ENCODE assay signal across 25 cellular contexts in genomic region chr7:132355048-132355447, GRCh38.
DNase-seq lines count a peak whose midpoint lies in the region; ATAC-seq, FAIRE-seq and TF ChIP-seq lines count a peak whose summit lies in the region.
"Had no signal": no experiment of that assay in that cellular context is flagged by ENCODE, and none has a peak within 500 bp of the region (broad histone marks: within the 10 kb centered on the region; RNA-seq: fewer than 3 reads in every experiment).

No MANE protein-coding gene starts in this region.

- peak in 1 of 2 experiments; percentile 16; a peak in 1 of 4 replicates for TF ChIP-seq EP300 in SK-N-SH (IDR thresholded peaks at IDR 0.05; ENCODE audit: borderline replicate concordance in 1 of 2, low read depth in 1 of 2, low read length in 1 of 2)

- no peaks in the 10 kb centered on the region for H3K36me3 ChIP-seq in BLaER1 treated with 17β-estradiol and CSF1 and Interleukin-3, amounts not matched to agents 10 nM and 100 nM
- H3K36me3 ChIP-seq in SK-N-SH (replicated peaks in 1 of 2; ENCODE audit: control insufficient read depth in 1 of 2, insufficient read depth in 2 of 2, low read length in 1 of 2): no peaks in the 10 kb centered on the region
- no peaks in the 10 kb centered on the region for H3K36me3 ChIP-seq in adipocyte (ENCODE audit: control insufficient read depth, insufficient read depth, low read length, severe bottlenecking)
- H3K36me3 ChIP-seq in endothelial cell of umbilical vein (ENCODE audit: control insufficient read depth in 2 of 2, extremely low read depth in 1 of 2, insufficient read depth in 2 of 2, low read length in 2 of 2): no peaks in the 10 kb centered on the region
- H3K36me3 ChIP-seq: BE2C had no signal

- H3K9me3 ChIP-seq in BLaER1 treated with 17β-estradiol and CSF1 and Interleukin-3, amounts not matched to agents 10 nM and 100 nM (replicated peaks in 1 of 11): no peaks in the 10 kb centered on the region
- H3K9me3 ChIP-seq in SK-N-SH: no peaks in the 10 kb centered on the region
- H3K9me3 ChIP-seq in adipocyte (ENCODE audit: control insufficient read depth, low read length): no peaks in the 10 kb centered on the region
- H3K9me3 ChIP-seq in endothelial cell of umbilical vein (replicated peaks; ENCODE audit: control insufficient read depth, insufficient read depth, low read length): no peaks in the 10 kb centered on the region
- H3K9me3 ChIP-seq: BE2C, Caco-2 had no signal

- H3K9ac ChIP-seq in BLaER1 treated with 17β-estradiol and CSF1 and Interleukin-3, amounts not matched to agents 10 nM and 100 nM: peak overlapping the region in 8 of 11 experiments; percentile 4 to 55 (median 40); a peak in 11 of 22 replicates
- H3K9ac ChIP-seq in SK-N-SH (no peak overlapping the region), adipocyte (ENCODE audit: low read length) (peak overlapping the region; percentile 1), endothelial cell of umbilical vein (replicated peaks; ENCODE audit: extremely low read depth, insufficient read depth, low read length) (no peak overlapping the region)

- no peak for ATAC-seq in activated T-cell treated with anti-CD3 and anti-CD28 coated beads, Interleukin-2, amount 50 U/mL, for 4 hours
- ATAC-seq: A549; CD8-positive, alpha-beta T cell; GM12878; GM23338; HCT116 had no signal

- peak overlapping the region in 2 of 10 experiments; percentile 6 to 33; a peak in 3 of 20 replicates for H3K4me3 ChIP-seq in BLaER1 treated with 17β-estradiol and CSF1 and Interleukin-3, amounts not matched to agents 10 nM and 100 nM
- no peak overlapping the region for H3K4me3 ChIP-seq in SK-N-SH (ENCODE audit: low read depth in 2 of 2, low read length in 1 of 2)
- no peak overlapping the region for H3K4me3 ChIP-seq in adipocyte (ENCODE audit: low read length)
- H3K4me3 ChIP-seq in endothelial cell of umbilical vein (replicated peaks in 1 of 3; ENCODE audit: insufficient read depth in 1 of 3, low read depth in 1 of 3, low read length in 3 of 3): no peak overlapping the region
- H3K4me3 ChIP-seq: A549, GM12878, GM23338 had no signal

- H3K27me3 ChIP-seq in BLaER1 treated with 17β-estradiol and CSF1 and Interleukin-3, amounts not matched to agents 10 nM and 100 nM: no peaks in the 10 kb centered on the region
- H3K27me3 ChIP-seq in SK-N-SH (ENCODE audit: insufficient read depth) (no peaks in the 10 kb centered on the region), adipocyte (replicated peaks; ENCODE audit: control insufficient read depth, insufficient read depth, low read length) (no peaks in the 10 kb centered on the region), endothelial cell of umbilical vein (ENCODE audit: control insufficient read depth in 2 of 2, insufficient read depth in 2 of 2, low read length in 2 of 2) (no peaks in the 10 kb centered on the region)
- H3K27me3 ChIP-seq: BE2C had no signal

- DNase-seq in SK-N-SH (peak; percentile 46), adipocyte (ENCODE audit: low read depth) (no peak), endothelial cell of umbilical vein (ENCODE audit: low read depth, low spot score) (no peak), DMS53 treated with DMSO at 0.1 percent for 48 hours (lab: John Stamatoyannopoulos, UW; ENCODE audit: unreplicated experiment) (no peak), GM20000 (ENCODE audit: low spot score) (no peak), dedifferentiated amniotic fluid mesenchymal stem cell (ENCODE audit: extremely low spot score) (no peak)
- no peak for DNase-seq in activated T-cell treated with anti-CD3 and anti-CD28 coated beads, Interleukin-2, amount 50 U/mL, for 4 hours
- DNase-seq: 8988T; ACHN; AML-193; BE2C; Caco-2; CD4-positive, CD25-positive, alpha-beta regulatory T cell; CD8-positive, alpha-beta T cell; DMS153; DMS79; EL; H9 had no signal

- no TSS peak for BruUV-seq in endothelial cell of umbilical vein (replicated peaks; lab: Mats Ljungman, UMichigan)

- intact Hi-C loops in endothelial cell of umbilical vein (cut with micrococcal nuclease): no loop called here

- 14% methylated on average over 5 of the region's 5 CpGs for WGBS in SK-N-SH (ENCODE audit: low lambda C conversion rate)

- no peaks in the 10 kb centered on the region for H3F3A ChIP-seq in SK-N-SH (replicated peaks; ENCODE audit: insufficient read depth)

- no peak for TF ChIP-seq POLR2A in endothelial cell of umbilical vein (IDR thresholded peaks at IDR 0.05; ENCODE audit: low read depth, low read length)

- peak; percentile 53 for FAIRE-seq in endothelial cell of umbilical vein (lab: Jason Lieb, UNC)
- FAIRE-seq: A549, GM12878, GM19239 had no signal

- H3K4me3 Mint-ChIP-seq in activated T-cell treated with anti-CD3 and anti-CD28 coated beads, Interleukin-2, amount 50 U/mL, for 4 hours: no peak overlapping the region
- H3K4me3 Mint-ChIP-seq: CD4-positive, CD25-positive, alpha-beta regulatory T cell; CD8-positive, alpha-beta T cell; GM23338; H9 had no signal

- no peak overlapping the region for H2AFZ ChIP-seq in SK-N-SH (ENCODE audit: low read depth)
- no peak overlapping the region for H2AFZ ChIP-seq in endothelial cell of umbilical vein (ENCODE audit: low read depth, low read length)
- H2AFZ ChIP-seq: GM23338 had no signal

- no peaks in the 10 kb centered on the region for H3K9me3 Mint-ChIP-seq in activated T-cell treated with anti-CD3 and anti-CD28 coated beads, Interleukin-2, amount 50 U/mL, for 4 hours
- H3K9me3 Mint-ChIP-seq: CD8-positive, alpha-beta T cell had no signal

- peak overlapping the region in 9 of 11 experiments; percentile 47 to 76 (median 59); a peak in 18 of 22 replicates for H3K27ac ChIP-seq in BLaER1 treated with 17β-estradiol and CSF1 and Interleukin-3, amounts not matched to agents 10 nM and 100 nM
- peak overlapping the region; percentile 11 to 67; a peak in 3 of 4 replicates for H3K27ac ChIP-seq in SK-N-SH (ENCODE audit: low read depth in 2 of 2, low read length in 1 of 2)
- no peak overlapping the region for H3K27ac ChIP-seq in endothelial cell of umbilical vein (ENCODE audit: insufficient read depth, low read depth, low read length)
- H3K27ac ChIP-seq: A549, C4-2B had no signal

- peaks cover 12 to 45% (median 29%) of the 10 kb centered on the region in 10 experiments for H3K4me1 ChIP-seq in BLaER1 treated with 17β-estradiol and CSF1 and Interleukin-3, amounts not matched to agents 10 nM and 100 nM
- peaks cover 10 to 38% of the 10 kb centered on the region in 2 experiments; a peak in 3 of 4 replicates for H3K4me1 ChIP-seq in SK-N-SH (ENCODE audit: control insufficient read depth in 1 of 2, insufficient read depth in 2 of 2, low read depth in 1 of 2, low read length in 1 of 2)
- H3K4me1 ChIP-seq in adipocyte (ENCODE audit: control insufficient read depth, insufficient read depth, low read length): peaks cover 57% of the 10 kb centered on the region
- H3K4me1 ChIP-seq in endothelial cell of umbilical vein (ENCODE audit: control insufficient read depth, extremely low read depth, insufficient read depth, low read length): peaks cover 12% of the 10 kb centered on the region
- H3K4me1 ChIP-seq: A549, Caco-2 had no signal

- no peaks in the 10 kb centered on the region for H3K4me1 Mint-ChIP-seq in activated T-cell treated with anti-CD3 and anti-CD28 coated beads, Interleukin-2, amount 50 U/mL, for 4 hours (ENCODE audit: low read depth)
- H3K4me1 Mint-ChIP-seq: CD4-positive, CD25-positive, alpha-beta regulatory T cell had no signal

- no peaks in the 10 kb centered on the region for H3K9me1 ChIP-seq in endothelial cell of umbilical vein (replicated peaks; ENCODE audit: control insufficient read depth, extremely low read depth, insufficient read depth, low read length)

- no peaks in the 10 kb centered on the region for H3K9me2 ChIP-seq in SK-N-SH

- H3K27me3 Mint-ChIP-seq in activated T-cell treated with anti-CD3 and anti-CD28 coated beads, Interleukin-2, amount 50 U/mL, for 4 hours (ENCODE audit: low read depth): peaks cover 15% of the 10 kb centered on the region

- CTCF ChIA-PET in SK-N-SH (lab: Yijun Ruan, JAX): interaction anchor here (0.8 to 1.3 kb wide), 3 partner anchors 14 to 222 kb away, joined by 3 to 5 read pairs (median 3); no protein-coding TSS in a partner anchor
- CTCF ChIA-PET in endothelial cell of umbilical vein (lab: Charles Lee): interaction anchor here (1.3 kb wide), 1 partner anchor 36 kb away, joined by 7 read pairs; no protein-coding TSS in a partner anchor

- H3K79me2 ChIP-seq in SK-N-SH (ENCODE audit: insufficient read depth) (no peaks in the 10 kb centered on the region), endothelial cell of umbilical vein (ENCODE audit: control insufficient read depth, insufficient read depth, low read length) (no peaks in the 10 kb centered on the region)

- H3K36me3 Mint-ChIP-seq in activated T-cell treated with anti-CD3 and anti-CD28 coated beads, Interleukin-2, amount 50 U/mL, for 4 hours (ENCODE audit: insufficient read depth): no peaks in the 10 kb centered on the region
- H3K36me3 Mint-ChIP-seq: CD4-positive, CD25-positive, alpha-beta regulatory T cell; CD8-positive, alpha-beta T cell had no signal

- no peaks in the 10 kb centered on the region for H4K20me1 ChIP-seq in BLaER1 treated with 17β-estradiol and CSF1 and Interleukin-3, amounts not matched to agents 10 nM and 100 nM
- H4K20me1 ChIP-seq in SK-N-SH (ENCODE audit: insufficient read depth) (no peaks in the 10 kb centered on the region), endothelial cell of umbilical vein (replicated peaks; ENCODE audit: control insufficient read depth, extremely low read depth, insufficient read depth, low read length) (no peaks in the 10 kb centered on the region)

- TF ChIP-seq RAD21 in SK-N-SH (IDR thresholded peaks at IDR 0.05; ENCODE audit: low read length): no peak

- dilution Hi-C loops in endothelial cell of umbilical vein (cut with MboI; ENCODE audit: extremely low pct_ligation_motif_present, low sequenced_read_pairs): no loop called here

- POLR2A ChIA-PET in SK-N-SH (lab: Yijun Ruan, JAX): no interaction called here
- POLR2A ChIA-PET in endothelial cell of umbilical vein (lab: Charles Lee): no interaction called here

- TF ChIP-seq CTCF in SK-N-SH (IDR thresholded peaks at IDR 0.05): no peak
- no peak for TF ChIP-seq CTCF in endothelial cell of umbilical vein (IDR thresholded peaks at IDR 0.05; ENCODE audit: extremely low read depth in 1 of 2, insufficient read depth in 1 of 2, low read depth in 1 of 2, low read length in 2 of 2)
- no peak for TF ChIP-seq CTCF in GM20000 (IDR thresholded peaks at IDR 0.05; ENCODE audit: extremely low read depth, missing control alignments)

- H3K4me2 ChIP-seq in BLaER1 treated with 17β-estradiol and CSF1 and Interleukin-3, amounts not matched to agents 10 nM and 100 nM: peak overlapping the region; percentile 62 to 97 (median 89)
- H3K4me2 ChIP-seq in SK-N-SH: peak overlapping the region; percentile 19; the same call in 1 of the 2 replicates
- peak overlapping the region; percentile 16 for H3K4me2 ChIP-seq in endothelial cell of umbilical vein (ENCODE audit: insufficient read depth, low read length)
- H3K4me2 ChIP-seq: A549, GM23338 had no signal

TF ChIP-seq in SK-N-SH, 30 proteins besides CTCF, POLR2A, EP300 and RAD21 (continues in another document):
- TF ChIP-seq RFX5 (IDR thresholded peaks at IDR 0.05; ENCODE audit: low read length) (no peak), YY1 (IDR thresholded peaks at IDR 0.05; ENCODE audit: low read depth) (no peak), FOXJ3 (CRISPR knock-in tag; IDR thresholded peaks at IDR 0.05) (no peak)

Comparison
In these comparisons a context has a peak if more than half of its experiments do, and no peak if none do; other contexts are left out.
1. H3K4me2 ChIP-seq: peak in every context shown above with its lines; median percentile 89 in BLaER1 treated with 17β-estradiol and CSF1 and Interleukin-3, amounts not matched to agents 10 nM and 100 nM; 19 in SK-N-SH; 16 in endothelial cell of umbilical vein.
2. H3K9ac ChIP-seq: peak in BLaER1 treated with 17β-estradiol and CSF1 and Interleukin-3, amounts not matched to agents 10 nM and 100 nM (8 of 11) and adipocyte (single experiment); none in SK-N-SH (single experiment) and endothelial cell of umbilical vein (single experiment).